8 cellular contexts compared by ENCODE assay signal in the genomic region with DNA sequence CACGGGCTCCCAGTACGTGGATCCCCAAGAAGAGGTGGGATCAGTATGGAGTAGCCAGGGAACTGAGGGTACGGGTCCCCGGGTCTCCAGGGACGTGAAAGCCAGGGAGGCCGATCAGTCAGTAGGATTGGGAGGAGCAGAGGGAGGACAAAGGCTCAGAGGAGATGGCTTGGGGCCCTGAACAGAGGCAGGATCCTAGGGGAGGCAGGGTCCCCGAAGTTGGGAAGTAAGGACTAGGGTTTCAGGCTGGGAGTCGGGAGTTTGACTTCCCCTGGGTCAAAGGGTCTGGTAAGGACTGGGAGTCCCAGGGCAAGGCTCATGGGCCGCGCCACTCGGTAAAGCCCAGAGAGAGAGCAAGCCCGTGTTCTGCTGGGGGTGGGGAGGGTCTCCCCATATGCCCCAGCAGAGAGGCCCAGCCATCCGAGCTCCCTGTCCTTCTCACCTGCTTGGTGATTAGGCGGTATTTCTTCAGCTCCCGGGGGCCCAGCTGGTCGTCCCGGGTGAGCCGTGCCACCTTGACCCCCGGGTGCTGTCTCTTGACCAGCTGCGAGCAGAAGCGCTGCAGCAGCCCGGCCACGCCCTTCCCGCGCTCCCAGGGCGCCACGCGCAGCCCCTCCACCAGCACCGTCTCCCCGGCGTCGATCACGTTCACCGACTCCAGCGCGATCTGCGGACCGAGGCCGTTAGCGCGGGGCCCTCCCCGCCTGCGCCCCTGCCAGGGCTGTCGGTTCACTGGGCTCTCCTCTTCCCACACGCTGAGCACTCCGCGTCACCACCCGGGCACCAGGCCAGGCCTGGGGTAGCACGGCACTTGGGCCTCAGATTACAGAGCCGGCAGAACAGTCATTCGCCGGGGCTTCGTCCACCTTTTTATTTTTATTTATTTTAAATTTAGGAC. TPM values are rescaled to one million over a fixed set of nuclear protein-coding genes. Genes with fewer than 3 reads are reported as not detected.
A peak's percentile ranks its signal among the peaks of the same experiment; 100 is the strongest.
DNase-seq lines count a peak whose midpoint lies in the region; ATAC-seq and TF ChIP-seq lines count a peak whose summit lies in the region.

No MANE protein-coding gene starts in this region.

- H3K79me2 ChIP-seq in SK-N-SH (ENCODE audit: insufficient read depth) = no peaks in the 10 kb centered on the region

- no peak overlapping the region for H4K91ac ChIP-seq in mesenchymal stem cell (ENCODE audit: low read length)

- H3K14ac ChIP-seq in mesenchymal stem cell (ENCODE audit: low read length in 2 of 2) = no peak overlapping the region

- H3K4me1 Mint-ChIP-seq in chondrocyte (ENCODE audit: low read depth) = peaks cover 39% of the 10 kb centered on the region

- H2AK5ac ChIP-seq in mesenchymal stem cell (ENCODE audit: low read length, severe bottlenecking) = no peak overlapping the region

- H3K36me3 ChIP-seq in SK-N-SH (replicated peaks in 1 of 2; ENCODE audit: control insufficient read depth in 1 of 2, insufficient read depth in 2 of 2, low read length in 1 of 2) = no peaks in the 10 kb centered on the region
- H3K36me3 ChIP-seq in mesenchymal stem cell (ENCODE audit: control insufficient read depth in 1 of 2, insufficient read depth in 2 of 2, low read depth in 1 of 2, low read length in 2 of 2) = no peaks in the 10 kb centered on the region

- H3K4me3 Mint-ChIP-seq in chondrocyte (ENCODE audit: unreplicated experiment) = peak overlapping the region; percentile 63

- TF ChIP-seq CTCF in SK-N-SH (IDR thresholded peaks at IDR 0.05) (no peak), chondrocyte (IDR thresholded peaks at IDR 0.05) (no peak)

- no peaks in the 10 kb centered on the region for H3K79me1 ChIP-seq in mesenchymal stem cell (replicated peaks; ENCODE audit: low read length, poor library complexity, severe bottlenecking)

- no peak overlapping the region for H3K4ac ChIP-seq in mesenchymal stem cell (ENCODE audit: low read depth in 1 of 2, low read length in 2 of 2)

- H3K9me3 Mint-ChIP-seq in chondrocyte (ENCODE audit: low read depth) = no peaks in the 10 kb centered on the region

- H3K9me3 ChIP-seq in SK-N-SH = no peaks in the 10 kb centered on the region
- H3K9me3 ChIP-seq in mesenchymal stem cell (ENCODE audit: control insufficient read depth, low read length) = no peaks in the 10 kb centered on the region

- peaks cover 14% of the 10 kb centered on the region for H3F3A ChIP-seq in SK-N-SH (replicated peaks; ENCODE audit: insufficient read depth)

- ATAC-seq in SK-N-SH treated with all-trans-retinoic acid at 6 μM for 48 hours = no peak
- ATAC-seq in GM21576 (IDR thresholded peaks at IDR 0.05; ENCODE audit: unreplicated experiment) = no peak

- no peaks in the 10 kb centered on the region for H4K20me1 ChIP-seq in SK-N-SH (ENCODE audit: insufficient read depth)

- H3K27me3 ChIP-seq in SK-N-SH (ENCODE audit: insufficient read depth) = peaks cover 6% of the 10 kb centered on the region; the same call in 1 of the 2 replicates
- H3K27me3 ChIP-seq in mesenchymal stem cell (ENCODE audit: control insufficient read depth in 1 of 2, insufficient read depth in 1 of 2, low read length in 2 of 2) = peaks cover 93 to 97% of the 10 kb centered on the region in 2 experiments

- H2BK120ac ChIP-seq in mesenchymal stem cell (ENCODE audit: low read depth, low read length) = no peak overlapping the region

- H3K27ac ChIP-seq in SK-N-SH (ENCODE audit: low read depth in 2 of 2, low read length in 1 of 2) (no peak overlapping the region), mesenchymal stem cell (ENCODE audit: low read length, poor library complexity, severe bottlenecking) (no peak overlapping the region)

- H3K4me1 ChIP-seq in SK-N-SH (ENCODE audit: control insufficient read depth in 1 of 2, insufficient read depth in 2 of 2, low read depth in 1 of 2, low read length in 1 of 2) = peaks cover 15 to 28% of the 10 kb centered on the region in 2 experiments
- peaks cover 34% of the 10 kb centered on the region for H3K4me1 ChIP-seq in mesenchymal stem cell (ENCODE audit: control insufficient read depth, insufficient read depth, low read depth, low read length)

- H3K4me3 ChIP-seq in SK-N-SH (ENCODE audit: low read depth in 2 of 2, low read length in 1 of 2) (no peak overlapping the region), mesenchymal stem cell (ENCODE audit: insufficient read depth in 1 of 2, low read depth in 1 of 2, low read length in 2 of 2) (peak overlapping the region; percentile 47 to 61)

- no peak overlapping the region for H4K8ac ChIP-seq in mesenchymal stem cell (ENCODE audit: low read length)

- peak overlapping the region; percentile 54 for H3K27ac Mint-ChIP-seq in chondrocyte (ENCODE audit: unreplicated experiment)

- no peak overlapping the region for H2BK5ac ChIP-seq in mesenchymal stem cell (ENCODE audit: low read depth, low read length, poor library complexity, severe bottlenecking)

- peak; percentile 33 for DNase-seq in SK-N-SH
- DNase-seq in NCI-H2196 treated with DMSO at 0.1 percent for 48 hours (lab: John Stamatoyannopoulos, UW; ENCODE audit: unreplicated experiment) = peak; percentile 58
- no peak for DNase-seq in chondrocyte (ENCODE audit: low spot score)
- DNase-seq in mesenchymal stem cell = peak; percentile 57
- DNase-seq in HEK293T (ENCODE audit: extremely low spot score) = no peak
- DNase-seq in NCI-H82 (lab: John Stamatoyannopoulos, UW) = no peak

- no peak overlapping the region for H3K18ac ChIP-seq in mesenchymal stem cell (ENCODE audit: low read depth in 1 of 2, low read length in 2 of 2)

- H3K23ac ChIP-seq in mesenchymal stem cell (ENCODE audit: low read length in 2 of 2) = peak overlapping the region in 1 of 2 experiments; percentile 38

- POLR2A ChIA-PET in SK-N-SH (lab: Yijun Ruan, JAX) (interaction anchor here (2.0 kb wide), 1 partner anchor 7 kb away, joined by 8 read pairs; the partner anchor contains the start of gene VGF), HEK293T (lab: Yijun Ruan, JAX) (interaction anchor here (0.5 to 1.7 kb wide), 9 partner anchors 8 to 1161 kb away, joined by 3 to 16 read pairs (median 3); partner anchors contain the start of genes PLOD3, UFSP1, VGF and ZNHIT1)

- no peaks in the 10 kb centered on the region for H3K9me2 ChIP-seq in SK-N-SH

- H2BK12ac ChIP-seq in mesenchymal stem cell (ENCODE audit: low read length in 2 of 2) = no peak overlapping the region

- no peaks in the 10 kb centered on the region for H3K36me3 Mint-ChIP-seq in chondrocyte (ENCODE audit: low read depth)

- H2AFZ ChIP-seq in SK-N-SH (ENCODE audit: low read depth) (no peak overlapping the region), mesenchymal stem cell (ENCODE audit: low read depth, low read length) (peak overlapping the region; percentile 30)

- peaks cover 80% of the 10 kb centered on the region for H3K27me3 Mint-ChIP-seq in chondrocyte (ENCODE audit: low read depth)

- 83% methylated on average over 41 of the region's 53 CpGs for WGBS in SK-N-SH (ENCODE audit: low lambda C conversion rate)
- 4% methylated on average over 44 of the region's 53 CpGs for WGBS in mesenchymal stem cell

- TF ChIP-seq RAD21 in SK-N-SH (IDR thresholded peaks at IDR 0.05; ENCODE audit: low read length) = no peak

- CTCF ChIA-PET in SK-N-SH (lab: Yijun Ruan, JAX) = interaction anchor here (1.1 to 6.7 kb wide), 8 partner anchors 11 to 110 kb away, joined by 3 to 43 read pairs (median 5); partner anchors contain the start of gene FIS1
- CTCF ChIA-PET in HEK293T (lab: Yijun Ruan, JAX) = interaction anchor here (0.5 to 2.0 kb wide), 4 partner anchors 19 to 144 kb away, joined by 3 to 15 read pairs (median 4); no protein-coding TSS in a partner anchor

- H3K4me2 ChIP-seq in SK-N-SH = no peak overlapping the region
- H3K4me2 ChIP-seq in mesenchymal stem cell (ENCODE audit: low read length, poor library complexity, severe bottlenecking) = peak overlapping the region; percentile 47

- no peak overlapping the region for H2BK15ac ChIP-seq in mesenchymal stem cell (ENCODE audit: low read depth, poor library complexity, severe bottlenecking)

- H3K9ac ChIP-seq in SK-N-SH = no peak overlapping the region
- no peak overlapping the region for H3K9ac ChIP-seq in mesenchymal stem cell (ENCODE audit: low read length)

- no peak for TF ChIP-seq EP300 in SK-N-SH (IDR thresholded peaks at IDR 0.05; ENCODE audit: borderline replicate concordance in 1 of 2, low read depth in 1 of 2, low read length in 1 of 2)

TF ChIP-seq in SK-N-SH, 30 proteins besides CTCF, POLR2A, EP300 and RAD21 (continues in another document):
- TF ChIP-seq SMC3 (IDR thresholded peaks at IDR 0.05; ENCODE audit: low read depth, low read length) = no peak

TF ChIP-seq in HEK293T, 16 proteins besides CTCF, POLR2A, EP300 and RAD21 (continues in another document):
- TF ChIP-seq TARDBP (IDR thresholded peaks at IDR 0.05) (no peak), ZNF384 (IDR thresholded peaks at IDR 0.05) (no peak), NFRKB (IDR thresholded peaks at IDR 0.05) (no peak), CTBP1 (IDR thresholded peaks at IDR 0.05; ENCODE audit: borderline replicate concordance) (no peak), HDGF (IDR thresholded peaks at IDR 0.05; ENCODE audit: borderline replicate concordance) (no peak)

RNA-seq across cellular contexts. Expression of gene NAT16, which starts 7.0 kb away (rescaled TPM):
- polyA plus RNA-seq in SK-N-SH (2012; rRNA removed) = 0.64 and 0.68 TPM in 2 replicates
- polyA plus RNA-seq in SK-N-SH (2012; cell fraction: cytosol; rRNA removed) = 0.51 and 0.62 TPM in 2 replicates
- 3.7 and 7.0 TPM in 2 replicates for polyA plus RNA-seq in SK-N-SH (2012; cell fraction: nucleus; rRNA removed)
- total RNA-seq in chondrocyte = not detected in 3 replicates
- polyA plus RNA-seq in mesenchymal stem cell (2013, experiment 1 of 2) = not detected
- not detected for polyA plus RNA-seq in mesenchymal stem cell (2013, experiment 2 of 2)

RNA-seq across cellular contexts. Expression of gene VGF, which starts 7.7 kb away (rescaled TPM):
- polyA plus RNA-seq in SK-N-SH (2012; rRNA removed) = 17.4 and 54.3 TPM in 2 replicates
- polyA plus RNA-seq in SK-N-SH (2012; cell fraction: cytosol; rRNA removed) = 48.7 and 59.7 TPM in 2 replicates
- polyA plus RNA-seq in SK-N-SH (2012; cell fraction: nucleus; rRNA removed) = 65.5 and 96.9 TPM in 2 replicates
- 0.22 to 0.26 TPM in 2 of 3 replicates, not detected in the other for total RNA-seq in chondrocyte
- 0.04 TPM for polyA plus RNA-seq in mesenchymal stem cell (2013, experiment 1 of 2)
- polyA plus RNA-seq in mesenchymal stem cell (2013, experiment 2 of 2) = 0.05 TPM

RNA-seq across cellular contexts. Expression of gene AP1S1, which starts 18.8 kb away (rescaled TPM):
- 616 and 704 TPM in 2 replicates for polyA plus RNA-seq in SK-N-SH (2012; rRNA removed)
- 481 and 593 TPM in 2 replicates for polyA plus RNA-seq in SK-N-SH (2012; cell fraction: cytosol; rRNA removed)
- 340 and 390 TPM in 2 replicates for polyA plus RNA-seq in SK-N-SH (2012; cell fraction: nucleus; rRNA removed)
- 55.9 to 60.5 TPM (median 60.4 TPM) in 3 replicates for total RNA-seq in chondrocyte
- 65.9 TPM for polyA plus RNA-seq in mesenchymal stem cell (2013, experiment 1 of 2)
- polyA plus RNA-seq in mesenchymal stem cell (2013, experiment 2 of 2) = 64.7 TPM

RNA-seq across cellular contexts. Expression of gene MOGAT3, which starts 27.7 kb away (rescaled TPM):
- not detected in 2 replicates for polyA plus RNA-seq in SK-N-SH (2012; rRNA removed)
- polyA plus RNA-seq in SK-N-SH (2012; cell fraction: cytosol; rRNA removed) = not detected in 2 replicates
- not detected in 2 replicates for polyA plus RNA-seq in SK-N-SH (2012; cell fraction: nucleus; rRNA removed)
- not detected in 3 replicates for total RNA-seq in chondrocyte
- not detected for polyA plus RNA-seq in mesenchymal stem cell (2013, experiment 1 of 2)
- not detected for polyA plus RNA-seq in mesenchymal stem cell (2013, experiment 2 of 2)

RNA-seq across cellular contexts. Expression of gene PLOD3, which starts 44.3 kb away (rescaled TPM):
- 134 and 276 TPM in 2 replicates for polyA plus RNA-seq in SK-N-SH (2012; rRNA removed)
- 143 and 163 TPM in 2 replicates for polyA plus RNA-seq in SK-N-SH (2012; cell fraction: cytosol; rRNA removed)
- polyA plus RNA-seq in SK-N-SH (2012; cell fraction: nucleus; rRNA removed) = 295 and 343 TPM in 2 replicates
- 129 to 156 TPM (median 149 TPM) in 3 replicates for total RNA-seq in chondrocyte
- polyA plus RNA-seq in mesenchymal stem cell (2013, experiment 1 of 2) = 210 TPM
- 206 TPM for polyA plus RNA-seq in mesenchymal stem cell (2013, experiment 2 of 2)

Comparison
In these comparisons a context has a peak if more than half of its experiments do, and no peak if none do; other contexts are left out.
1. DNase-seq: peak in SK-N-SH (single experiment), NCI-H2196 treated with DMSO at 0.1 percent for 48 hours (single experiment) and mesenchymal stem cell (single experiment); none in chondrocyte (single experiment), HEK293T (single experiment) and NCI-H82 (single experiment).
2. H3K4me3 ChIP-seq: peak in mesenchymal stem cell (2 of 2); none in SK-N-SH (0 of 2).